16 cellular contexts compared by ENCODE assay signal in the genomic region with DNA sequence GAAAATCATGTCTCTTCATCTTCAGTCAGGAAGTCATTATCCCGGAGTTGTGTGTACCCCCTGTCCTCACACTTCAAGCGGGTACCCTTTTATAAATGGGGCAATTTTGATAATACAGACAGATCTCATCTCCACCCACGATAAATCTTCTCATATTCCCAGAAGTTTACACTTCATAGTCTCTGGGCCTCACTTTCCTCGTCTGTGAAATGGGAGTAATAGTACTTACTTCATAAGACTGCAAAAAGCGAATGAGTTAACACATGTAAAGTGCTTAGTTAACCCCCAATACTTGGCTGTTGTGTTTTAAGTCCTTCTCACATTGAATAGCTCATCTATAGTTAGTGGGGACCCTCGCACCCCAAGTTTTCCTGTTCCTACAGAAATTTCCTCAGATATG. TPM values are rescaled to one million over a fixed set of nuclear protein-coding genes. Genes with fewer than 3 reads are reported as not detected.
DNase-seq lines count a peak whose midpoint lies in the region; ATAC-seq and TF ChIP-seq lines count a peak whose summit lies in the region.
"Had no signal": no experiment of that assay in that cellular context is flagged by ENCODE, and none has a peak within 500 bp of the region (broad histone marks: within the 10 kb centered on the region; RNA-seq: fewer than 3 reads in every experiment).

No MANE protein-coding gene starts in this region.

- 97% methylated on average over 5 to 6 of the region's 6 CpGs for WGBS in gastroesophageal sphincter (ENCODE audit: low coverage in 1 of 2), 2 donors

- H3K36me3 Mint-ChIP-seq in GM23338 (ENCODE audit: low read depth): peaks cover 31% of the 10 kb centered on the region
- H3K36me3 Mint-ChIP-seq in activated T-helper 1 cell treated with anti-CD3 and anti-CD28 coated beads, Interleukin-12 subunit alpha, Interleukin-12 subunit beta, Interleukin-2, Interleukin-4 antibody, amounts not matched to agents 30 ng/mL and 10 ng/mL and 1 ng/mL, durations not matched to agents 14 hours and 24 hours and 36 hours (ENCODE audit: low read depth): peaks cover 41% of the 10 kb centered on the region

- no peaks in the 10 kb centered on the region for H3K9me3 ChIP-seq in gastroesophageal sphincter
- H3K9me3 ChIP-seq: Caco-2 had no signal

- H3K27me3 Mint-ChIP-seq in GM23338 (ENCODE audit: insufficient read depth, low read depth, poor library complexity): peaks cover 5% of the 10 kb centered on the region
- H3K27me3 Mint-ChIP-seq in activated T-helper 1 cell treated with anti-CD3 and anti-CD28 coated beads, Interleukin-12 subunit alpha, Interleukin-12 subunit beta, Interleukin-2, Interleukin-4 antibody, amounts not matched to agents 30 ng/mL and 10 ng/mL and 1 ng/mL, durations not matched to agents 14 hours and 24 hours and 36 hours (ENCODE audit: insufficient read depth): no peaks in the 10 kb centered on the region
- no peaks in the 10 kb centered on the region for H3K27me3 Mint-ChIP-seq in stimulated activated naive CD8-positive, alpha-beta T cell treated with anti-CD3 and anti-CD28 coated beads, Interleukin-15, amount 100 ng/mL, for 72 hours
- H3K27me3 Mint-ChIP-seq: stimulated activated memory B cell treated with anti-CD40 and anti-IgM and Interleukin-4, amounts not matched to agents 10 μg/mL and 1 μg/mL and 100 μg/mL, for 72 hours had no signal

- H2AFZ ChIP-seq in GM23338: no peak overlapping the region

- TF ChIP-seq CTCF in GM23338 (conservative IDR thresholded peaks at IDR 0.05; ENCODE audit: low read depth in 2 of 2) (no peak), gastroesophageal sphincter (IDR thresholded peaks at IDR 0.05) (no peak)

- H3K79me2 ChIP-seq in GM23338 (replicated peaks; ENCODE audit: insufficient read depth): no peaks in the 10 kb centered on the region; the same call in 1 of the 2 replicates

- no peak for TF ChIP-seq POLR2A in gastroesophageal sphincter (IDR thresholded peaks at IDR 0.05)

- no peak overlapping the region for H3K4me2 ChIP-seq in GM23338

- ATAC-seq in GM23338: no peak
- no peak for ATAC-seq in gastroesophageal sphincter
- no peak for ATAC-seq in stimulated activated naive CD8-positive, alpha-beta T cell treated with anti-CD3 and anti-CD28 coated beads, Interleukin-15, amount 100 ng/mL, for 72 hours
- no peak for ATAC-seq in HG03457 (IDR thresholded peaks at IDR 0.05; ENCODE audit: unreplicated experiment)
- ATAC-seq: stimulated activated memory B cell treated with anti-CD40 and anti-IgM and Interleukin-4, amounts not matched to agents 10 μg/mL and 1 μg/mL and 100 μg/mL, for 72 hours had no signal

- no peaks in the 10 kb centered on the region for H3K27me3 ChIP-seq in GM23338 (ENCODE audit: insufficient read depth)
- H3K27me3 ChIP-seq in gastroesophageal sphincter: no peaks in the 10 kb centered on the region

- peaks cover 32% of the 10 kb centered on the region for H3K36me3 ChIP-seq in GM23338 (ENCODE audit: insufficient read depth)
- H3K36me3 ChIP-seq in gastroesophageal sphincter: peaks cover 0 to 31% of the 10 kb centered on the region in 2 donors

- H3K4me3 Mint-ChIP-seq in GM23338: no peak overlapping the region
- no peak overlapping the region for H3K4me3 Mint-ChIP-seq in activated T-helper 1 cell treated with anti-CD3 and anti-CD28 coated beads, Interleukin-12 subunit alpha, Interleukin-12 subunit beta, Interleukin-2, Interleukin-4 antibody, amounts not matched to agents 30 ng/mL and 10 ng/mL and 1 ng/mL, durations not matched to agents 14 hours and 24 hours and 36 hours
- peak overlapping the region in 1 of 2 donors; percentile 22 for H3K4me3 Mint-ChIP-seq in stimulated activated naive CD8-positive, alpha-beta T cell treated with anti-CD3 and anti-CD28 coated beads, Interleukin-15, amount 100 ng/mL, for 72 hours
- H3K4me3 Mint-ChIP-seq: stimulated activated memory B cell treated with anti-CD40 and anti-IgM and Interleukin-4, amounts not matched to agents 10 μg/mL and 1 μg/mL and 100 μg/mL, for 72 hours had no signal

- peak overlapping the region; percentile 41; the same call in 1 of the 2 replicates for H3K27ac ChIP-seq in GM23338 (ENCODE audit: low read depth)
- peak overlapping the region in 3 of 4 donors; percentile 71 to 81 (median 73) for H3K27ac ChIP-seq in gastroesophageal sphincter

- H3K9me2 ChIP-seq in GM23338 (ENCODE audit: insufficient read depth): no peaks in the 10 kb centered on the region

- DNase-seq in GM23338 (ENCODE audit: low spot score): no peak
- DNase-seq in activated T-helper 1 cell treated with anti-CD3 and anti-CD28 coated beads, Interleukin-12 subunit alpha, Interleukin-12 subunit beta, Interleukin-2, Interleukin-4 antibody, amounts not matched to agents 30 ng/mL and 10 ng/mL and 1 ng/mL, durations not matched to agents 14 hours and 24 hours and 36 hours (ENCODE audit: low spot score): no peak
- DNase-seq in stimulated activated naive CD8-positive, alpha-beta T cell treated with anti-CD3 and anti-CD28 coated beads, Interleukin-15, amount 100 ng/mL, for 72 hours: no peak
- no peak for DNase-seq in NCI-H446 treated with DMSO at 0.1 percent for 48 hours (lab: John Stamatoyannopoulos, UW)
- no peak for DNase-seq in nucleus accumbens (lab: John Stamatoyannopoulos, UW)
- DNase-seq: activated effector memory CD4-positive, alpha-beta T cell treated with Interleukin-2 at 50 U/mL for 16 hours; Caco-2; NCI-H1048; OCI-M1; stimulated activated CD4-positive, alpha-beta T cell treated with anti-CD3 and anti-CD28 coated beads, Interleukin-2, amount 100 ng/mL, for 48 hours had no signal

- intact Hi-C loops in activated T-helper 1 cell treated with anti-CD3 and anti-CD28 coated beads, Interleukin-12 subunit alpha, Interleukin-12 subunit beta, Interleukin-2, Interleukin-4 antibody, amounts not matched to agents 30 ng/mL and 10 ng/mL and 1 ng/mL, durations not matched to agents 14 hours and 24 hours and 36 hours (cut with micrococcal nuclease): loop anchor here (10.0 kb wide), 1 partner anchor 359 kb away; no protein-coding TSS in a partner anchor

- peaks cover 32% of the 10 kb centered on the region for H3K4me1 Mint-ChIP-seq in GM23338
- H3K4me1 Mint-ChIP-seq in activated T-helper 1 cell treated with anti-CD3 and anti-CD28 coated beads, Interleukin-12 subunit alpha, Interleukin-12 subunit beta, Interleukin-2, Interleukin-4 antibody, amounts not matched to agents 30 ng/mL and 10 ng/mL and 1 ng/mL, durations not matched to agents 14 hours and 24 hours and 36 hours (ENCODE audit: low read depth): peaks cover 48% of the 10 kb centered on the region
- peaks cover 55% of the 10 kb centered on the region for H3K4me1 Mint-ChIP-seq in stimulated activated naive CD8-positive, alpha-beta T cell treated with anti-CD3 and anti-CD28 coated beads, Interleukin-15, amount 100 ng/mL, for 72 hours

- no peak overlapping the region for H3K27ac Mint-ChIP-seq in GM23338
- peak overlapping the region; percentile 23 for H3K27ac Mint-ChIP-seq in activated T-helper 1 cell treated with anti-CD3 and anti-CD28 coated beads, Interleukin-12 subunit alpha, Interleukin-12 subunit beta, Interleukin-2, Interleukin-4 antibody, amounts not matched to agents 30 ng/mL and 10 ng/mL and 1 ng/mL, durations not matched to agents 14 hours and 24 hours and 36 hours
- peak overlapping the region; percentile 81 to 86 for H3K27ac Mint-ChIP-seq in stimulated activated naive CD8-positive, alpha-beta T cell treated with anti-CD3 and anti-CD28 coated beads, Interleukin-15, amount 100 ng/mL, for 72 hours
- H3K27ac Mint-ChIP-seq: stimulated activated memory B cell treated with anti-CD40 and anti-IgM and Interleukin-4, amounts not matched to agents 10 μg/mL and 1 μg/mL and 100 μg/mL, for 72 hours had no signal

- H3F3A ChIP-seq in GM23338 (replicated peaks; ENCODE audit: low read depth): peaks cover 28% of the 10 kb centered on the region; the same call in 1 of the 2 replicates

- peaks cover 11% of the 10 kb centered on the region for H3K4me1 ChIP-seq in GM23338 (ENCODE audit: insufficient read depth)
- H3K4me1 ChIP-seq in gastroesophageal sphincter: peaks cover 4 to 48% (median 10%) of the 10 kb centered on the region in 3 donors

- no peaks in the 10 kb centered on the region for H3K9me3 Mint-ChIP-seq in GM23338
- H3K9me3 Mint-ChIP-seq in activated T-helper 1 cell treated with anti-CD3 and anti-CD28 coated beads, Interleukin-12 subunit alpha, Interleukin-12 subunit beta, Interleukin-2, Interleukin-4 antibody, amounts not matched to agents 30 ng/mL and 10 ng/mL and 1 ng/mL, durations not matched to agents 14 hours and 24 hours and 36 hours: no peaks in the 10 kb centered on the region
- no peaks in the 10 kb centered on the region for H3K9me3 Mint-ChIP-seq in stimulated activated naive CD8-positive, alpha-beta T cell treated with anti-CD3 and anti-CD28 coated beads, Interleukin-15, amount 100 ng/mL, for 72 hours

- H3K4me3 ChIP-seq in GM23338: no peak overlapping the region
- no peak overlapping the region for H3K4me3 ChIP-seq in gastroesophageal sphincter

- peaks cover 5% of the 10 kb centered on the region for H4K20me1 ChIP-seq in GM23338 (replicated peaks; ENCODE audit: insufficient read depth)

- no peak for TF ChIP-seq EP300 in gastroesophageal sphincter (IDR thresholded peaks at IDR 0.05)

RNA-seq across cellular contexts. Expression of a gene that starts 0.8 kb away (rescaled TPM):
- total RNA-seq in GM23338 (2014; rRNA removed; shearing (Covaris generic)): not detected in 2 replicates
- 0.10 and 0.19 TPM in 2 replicates for polyA plus RNA-seq in GM23338 (2016; fragmentation: Nextera tagmentation; extraction: Ambion mirVana)
- 0.12 TPM in 1 of 2 replicates, not detected in the other for total RNA-seq in activated T-helper 1 cell treated with anti-CD3 and anti-CD28 coated beads, Interleukin-12 subunit alpha, Interleukin-12 subunit beta, Interleukin-2, Interleukin-4 antibody, amounts not matched to agents 30 ng/mL and 10 ng/mL and 1 ng/mL, durations not matched to agents 14 hours and 24 hours and 36 hours
- not detected for total RNA-seq in gastroesophageal sphincter
- total RNA-seq: cerebellum had no signal

RNA-seq across cellular contexts. Expression of a gene that starts 37.8 kb away (rescaled TPM):
- total RNA-seq in GM23338 (2014; rRNA removed; shearing (Covaris generic)): 685 and 747 TPM in 2 replicates
- polyA plus RNA-seq in GM23338 (2016; fragmentation: Nextera tagmentation; extraction: Ambion mirVana): 502 and 544 TPM in 2 replicates
- 665 and 668 TPM in 2 replicates for total RNA-seq in activated T-helper 1 cell treated with anti-CD3 and anti-CD28 coated beads, Interleukin-12 subunit alpha, Interleukin-12 subunit beta, Interleukin-2, Interleukin-4 antibody, amounts not matched to agents 30 ng/mL and 10 ng/mL and 1 ng/mL, durations not matched to agents 14 hours and 24 hours and 36 hours
- 100 to 1,000 TPM in 3 of 4 donors, 10 to 100 TPM in 1; 95.9 to 275 (median 151) TPM for total RNA-seq in gastroesophageal sphincter

RNA-seq across cellular contexts. Expression of a gene that starts 52.1 kb away (rescaled TPM):
- total RNA-seq in GM23338 (2014; rRNA removed; shearing (Covaris generic)): not detected in 2 replicates
- not detected in 2 replicates for polyA plus RNA-seq in GM23338 (2016; fragmentation: Nextera tagmentation; extraction: Ambion mirVana)
- total RNA-seq in activated T-helper 1 cell treated with anti-CD3 and anti-CD28 coated beads, Interleukin-12 subunit alpha, Interleukin-12 subunit beta, Interleukin-2, Interleukin-4 antibody, amounts not matched to agents 30 ng/mL and 10 ng/mL and 1 ng/mL, durations not matched to agents 14 hours and 24 hours and 36 hours: not detected in 2 replicates
- not detected for total RNA-seq in gastroesophageal sphincter
- total RNA-seq: Caco-2, cerebellum, mononuclear cell, renal cortical epithelial cell had no signal
